In the genomic region with DNA sequence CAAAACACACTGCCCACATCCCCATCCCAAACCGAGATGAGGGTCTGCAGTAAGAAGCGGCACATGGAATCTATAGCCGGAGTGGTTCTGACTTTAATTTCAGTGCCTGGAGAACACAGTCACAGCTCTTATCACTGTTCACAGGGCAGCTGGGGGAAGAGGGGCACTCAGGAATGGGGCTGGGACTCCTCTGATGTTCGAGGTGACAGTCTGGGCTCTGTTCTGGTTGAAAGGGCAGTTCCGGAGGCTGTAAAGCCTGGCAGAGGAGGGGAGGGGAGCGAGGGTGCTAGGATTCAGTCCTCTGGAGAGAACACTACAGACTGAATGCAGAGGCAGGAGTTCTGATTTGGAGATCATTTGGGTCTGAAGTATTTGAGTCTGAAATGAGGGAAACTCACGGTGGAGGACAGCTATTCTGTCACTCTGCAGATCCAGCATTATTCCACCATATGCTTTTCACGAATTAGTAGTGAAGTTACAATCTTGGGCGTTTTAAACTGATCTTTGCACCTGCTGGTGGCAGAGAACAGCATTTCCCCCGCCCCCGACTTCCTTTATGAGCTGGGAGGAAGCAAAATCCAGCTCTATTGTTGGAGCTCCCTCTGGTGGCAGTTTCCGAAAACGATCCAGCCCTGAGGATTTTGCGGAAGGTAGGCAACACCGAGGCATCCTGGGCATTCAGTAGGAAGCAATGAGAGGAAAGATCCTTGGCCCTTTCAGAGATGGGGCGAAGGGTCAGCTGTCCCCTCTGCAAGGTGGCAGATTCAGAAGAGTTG, we compare ENCODE assay signal across 8 cellular contexts. TPM values are rescaled to one million over a fixed set of nuclear protein-coding genes. Genes with fewer than 3 reads are reported as not detected.
DNase-seq lines count a peak whose midpoint lies in the region; ATAC-seq and FAIRE-seq lines count a peak whose summit lies in the region.

No MANE protein-coding gene starts in this region.

- H3K27ac ChIP-seq in BLaER1 (peak overlapping the region; percentile 44), mesendoderm (ENCODE audit: low read depth, low read length) (no peak overlapping the region)

- H4K20me1 ChIP-seq in BLaER1: no peaks in the 10 kb centered on the region

- CTCF ChIA-PET in activated CD4-positive, alpha-beta memory T cell treated with anti-CD3 and anti-CD28 coated beads for 36 hours (lab: Charles Lee): interaction anchor here (0.6 to 6.2 kb wide), 45 partner anchors 8 to 492 kb away, joined by 3 to 120 read pairs (median 5); no protein-coding TSS in a partner anchor

- no peak overlapping the region for H4K8ac ChIP-seq in mesendoderm (ENCODE audit: low read depth, low read length)

- intact Hi-C loops in activated CD4-positive, alpha-beta memory T cell treated with anti-CD3 and anti-CD28 coated beads for 36 hours (cut with micrococcal nuclease): loop anchor here (1.0 to 2.0 kb wide), 3 partner anchors 170 to 432 kb away; partner anchors contain the start of genes HSPA12A and SHTN1

- H3K36me3 ChIP-seq in BLaER1 (no peaks in the 10 kb centered on the region), mesendoderm (ENCODE audit: control insufficient read depth, insufficient read depth, low read length) (no peaks in the 10 kb centered on the region)

- no peaks in the 10 kb centered on the region for H3K9me3 ChIP-seq in BLaER1

- no peaks in the 10 kb centered on the region for H3K79me2 ChIP-seq in mesendoderm (ENCODE audit: control insufficient read depth, insufficient read depth, low read length)

- H3K27ac Mint-ChIP-seq in activated CD4-positive, alpha-beta memory T cell treated with anti-CD3 and anti-CD28 coated beads for 36 hours: no peak overlapping the region

- H3K4me2 ChIP-seq in BLaER1 (peak overlapping the region; percentile 96), mesendoderm (ENCODE audit: low read length) (peak overlapping the region; percentile 60)

- H3K79me1 ChIP-seq in mesendoderm (ENCODE audit: low read length): no peaks in the 10 kb centered on the region

- DNase-seq in GM19239 (ENCODE audit: insufficient read length, low spot score) (peak; percentile 61), NCI-H510A (lab: John Stamatoyannopoulos, UW) (peak; percentile 48), mesendoderm (peak; percentile 91)
- peak; percentile 91 for DNase-seq in activated CD4-positive, alpha-beta memory T cell treated with anti-CD3 and anti-CD28 coated beads for 36 hours
- DNase-seq in effector CD8-positive, alpha-beta T cell (lab: John Stamatoyannopoulos, UW): peak; percentile 68
- DNase-seq in stimulated activated CD8-positive, alpha-beta memory T cell treated with anti-CD3 and anti-CD28 coated beads, Interleukin-12 subunit alpha, Interleukin-12 subunit beta, amount 100 ng/mL, for 24 hours (ENCODE audit: extremely low read depth): peak; percentile 54

- peaks cover 14% of the 10 kb centered on the region for H3K4me1 Mint-ChIP-seq in activated CD4-positive, alpha-beta memory T cell treated with anti-CD3 and anti-CD28 coated beads for 36 hours (ENCODE audit: low read depth)

- no peaks in the 10 kb centered on the region for H3K36me3 Mint-ChIP-seq in activated CD4-positive, alpha-beta memory T cell treated with anti-CD3 and anti-CD28 coated beads for 36 hours

- H3K9ac ChIP-seq in BLaER1 (peak overlapping the region; percentile 67), mesendoderm (ENCODE audit: low read length) (peak overlapping the region; percentile 4)

- H3K4ac ChIP-seq in mesendoderm (ENCODE audit: low read depth, low read length): no peak overlapping the region

- no peak overlapping the region for H4K5ac ChIP-seq in mesendoderm (ENCODE audit: low read length)

- no peak overlapping the region for H3K18ac ChIP-seq in mesendoderm (ENCODE audit: low read length)

- no peak overlapping the region for H2AK5ac ChIP-seq in mesendoderm (ENCODE audit: low read length)

- POLR2A ChIA-PET in activated CD4-positive, alpha-beta memory T cell treated with anti-CD3 and anti-CD28 coated beads for 36 hours (lab: Charles Lee): no interaction called here

- H3K4me3 Mint-ChIP-seq in activated CD4-positive, alpha-beta memory T cell treated with anti-CD3 and anti-CD28 coated beads for 36 hours: peak overlapping the region; percentile 65

- H3K56ac ChIP-seq in mesendoderm (ENCODE audit: low read length): no peak overlapping the region

- no peaks in the 10 kb centered on the region for H3K9me3 Mint-ChIP-seq in activated CD4-positive, alpha-beta memory T cell treated with anti-CD3 and anti-CD28 coated beads for 36 hours

- H2BK15ac ChIP-seq in mesendoderm (replicated peaks; ENCODE audit: low read depth): no peak overlapping the region

- H3K27me3 ChIP-seq in BLaER1 (peaks cover 11% of the 10 kb centered on the region), mesendoderm (ENCODE audit: insufficient read depth, low read length, poor library complexity) (peaks cover 13% of the 10 kb centered on the region)

- no peak overlapping the region for H2BK120ac ChIP-seq in mesendoderm (ENCODE audit: low read depth, low read length)

- H3K4me1 ChIP-seq in BLaER1 (peaks cover 13% of the 10 kb centered on the region), mesendoderm (ENCODE audit: control insufficient read depth, low read depth, low read length) (peaks cover 2% of the 10 kb centered on the region)

- no CpG with 5 or more reads among the region's 16 CpGs for WGBS in mesendoderm (ENCODE audit: extremely low coverage, insufficient coverage, low lambda C conversion rate)

- H2BK5ac ChIP-seq in mesendoderm (ENCODE audit: low read length): no peak overlapping the region

- H3K23ac ChIP-seq in mesendoderm (ENCODE audit: low read length): no peak overlapping the region

- peak overlapping the region; percentile 72 for H3K4me3 ChIP-seq in BLaER1
- peak overlapping the region; percentile 2 for H3K4me3 ChIP-seq in mesendoderm (ENCODE audit: low read length)

- peak; percentile 98 for FAIRE-seq in GM19239 (lab: Jason Lieb, UNC)

- H3K27me3 Mint-ChIP-seq in activated CD4-positive, alpha-beta memory T cell treated with anti-CD3 and anti-CD28 coated beads for 36 hours: peaks cover 34% of the 10 kb centered on the region

- ATAC-seq in HG03432 (IDR thresholded peaks at IDR 0.05; ENCODE audit: unreplicated experiment): peak; percentile 89

RNA-seq across cellular contexts. Expression of gene KCNK18, which starts 22.7 kb away (rescaled TPM):
- total RNA-seq in activated CD4-positive, alpha-beta memory T cell treated with anti-CD3 and anti-CD28 coated beads for 36 hours: not detected
- not detected for polyA plus RNA-seq in mesendoderm (2013, experiment 1 of 2)
- not detected for polyA plus RNA-seq in mesendoderm (2013, experiment 2 of 2)

RNA-seq across cellular contexts. Expression of gene VAX1, which starts 36.6 kb away (rescaled TPM):
- total RNA-seq in activated CD4-positive, alpha-beta memory T cell treated with anti-CD3 and anti-CD28 coated beads for 36 hours: not detected
- 0.14 TPM for polyA plus RNA-seq in mesendoderm (2013, experiment 1 of 2)
- polyA plus RNA-seq in mesendoderm (2013, experiment 2 of 2): 0.15 TPM
